ENCODE assay signal across 13 cellular contexts in genomic region chr11:63872833-63873201, GRCh38. TPM values are rescaled to one million over a fixed set of nuclear protein-coding genes. Genes with fewer than 3 reads are reported as not detected.
DNase-seq lines count a peak whose midpoint lies in the region; TF ChIP-seq lines count a peak whose summit lies in the region.
"Had no signal": no experiment of that assay in that cellular context is flagged by ENCODE, and none has a peak within 500 bp of the region (broad histone marks: within the 10 kb centered on the region; RNA-seq: fewer than 3 reads in every experiment).

No MANE protein-coding gene starts in this region.

- H3K36me3 Mint-ChIP-seq in T-helper 1 cell treated with Interleukin-12 subunit alpha and Interleukin-12 subunit beta and Interleukin-4 antibody, amounts not matched to agents 30 μg/mL and 1 μg/mL, for 36 hours (ENCODE audit: low read depth), result peaks cover 16% of the 10 kb centered on the region
- H3K36me3 Mint-ChIP-seq in nephron (ENCODE audit: low read depth) (peaks cover 5% of the 10 kb centered on the region), type B pancreatic cell (peaks cover 13% of the 10 kb centered on the region)
- peaks cover 20% of the 10 kb centered on the region for H3K36me3 Mint-ChIP-seq in activated CD4-positive, alpha-beta T cell treated with anti-CD3 and anti-CD28 coated beads, Interleukin-2, amount 10 ng/mL, durations not matched to agents 24 days and 14 days (ENCODE audit: low read depth)

- H3K27ac Mint-ChIP-seq in T-helper 1 cell treated with Interleukin-12 subunit alpha and Interleukin-12 subunit beta and Interleukin-4 antibody, amounts not matched to agents 30 μg/mL and 1 μg/mL, for 36 hours, result no peak overlapping the region
- H3K27ac Mint-ChIP-seq in nephron, result peak overlapping the region in 2 of 3 experiments; percentile 78 to 90
- H3K27ac Mint-ChIP-seq in type B pancreatic cell, result peak overlapping the region; percentile 92
- H3K27ac Mint-ChIP-seq in activated CD4-positive, alpha-beta T cell treated with anti-CD3 and anti-CD28 coated beads, Interleukin-2, amount 10 ng/mL, durations not matched to agents 24 days and 14 days, result no peak overlapping the region

- peaks cover 44% of the 10 kb centered on the region for H3K4me1 Mint-ChIP-seq in T-helper 1 cell treated with Interleukin-12 subunit alpha and Interleukin-12 subunit beta and Interleukin-4 antibody, amounts not matched to agents 30 μg/mL and 1 μg/mL, for 36 hours (ENCODE audit: low read depth)
- H3K4me1 Mint-ChIP-seq in nephron (peaks cover 53% of the 10 kb centered on the region), type B pancreatic cell (ENCODE audit: unreplicated experiment) (peaks cover 45% of the 10 kb centered on the region)
- peaks cover 48% of the 10 kb centered on the region for H3K4me1 Mint-ChIP-seq in activated CD4-positive, alpha-beta T cell treated with anti-CD3 and anti-CD28 coated beads, Interleukin-2, amount 10 ng/mL, durations not matched to agents 24 days and 14 days

- TF ChIP-seq CTCF in cardiac muscle cell (IDR thresholded peaks at IDR 0.05; ENCODE audit: low read depth, low read length), result no peak
- TF ChIP-seq CTCF in nephron (IDR thresholded peaks at IDR 0.05; ENCODE audit: unreplicated experiment in 3 of 3), result no peak
- TF ChIP-seq CTCF in type B pancreatic cell (conservative IDR thresholded peaks at IDR 0.05), result no peak

- H3K4me3 Mint-ChIP-seq in T-helper 1 cell treated with Interleukin-12 subunit alpha and Interleukin-12 subunit beta and Interleukin-4 antibody, amounts not matched to agents 30 μg/mL and 1 μg/mL, for 36 hours, result peak overlapping the region; percentile 37
- no peak overlapping the region for H3K4me3 Mint-ChIP-seq in nephron
- peak overlapping the region; percentile 69 for H3K4me3 Mint-ChIP-seq in type B pancreatic cell
- no peak overlapping the region for H3K4me3 Mint-ChIP-seq in activated CD4-positive, alpha-beta T cell treated with anti-CD3 and anti-CD28 coated beads, Interleukin-2, amount 10 ng/mL, durations not matched to agents 24 days and 14 days
- H3K4me3 Mint-ChIP-seq: activated CD8-positive, alpha-beta memory T cell treated with anti-CD3 and anti-CD28 coated beads, Interleukin-2, amount 10 ng/mL, durations not matched to agents 7 days and 5 days; stimulated activated naive CD8-positive, alpha-beta T cell treated with anti-CD3 and anti-CD28 coated beads, Interleukin-15, Interleukin-2, amounts not matched to agents 100 ng/mL and 50 ng/mL, for 24 hours had no signal

- no peak for DNase-seq in T-helper 1 cell
- no peak for DNase-seq in cardiac muscle cell (ENCODE audit: low read depth in 1 of 2, low spot score in 1 of 2)
- DNase-seq in type B pancreatic cell (ENCODE audit: extremely low spot score, unreplicated experiment), result no peak
- DNase-seq in activated CD4-positive, alpha-beta T cell treated with anti-CD3 and anti-CD28 coated beads, Interleukin-2, amount 10 ng/mL, durations not matched to agents 24 days and 14 days, result no peak
- DNase-seq in NCI-H524 treated with DMSO at 0.1 percent for 48 hours (lab: John Stamatoyannopoulos, UW), result no peak
- no peak for DNase-seq in C1 segment of cervical spinal cord (lab: John Stamatoyannopoulos, UW)
- DNase-seq: 8988T, DMS53 had no signal

- H3K4me3 ChIP-seq in cardiac muscle cell, result no peak overlapping the region

- peaks cover 49% of the 10 kb centered on the region for H3K4me1 ChIP-seq in cardiac muscle cell (ENCODE audit: low read depth)

- H3K27ac ChIP-seq in cardiac muscle cell, result peak overlapping the region; percentile 89
- H3K27ac ChIP-seq: KMS-11 had no signal

- H3K9me3 Mint-ChIP-seq in T-helper 1 cell treated with Interleukin-12 subunit alpha and Interleukin-12 subunit beta and Interleukin-4 antibody, amounts not matched to agents 30 μg/mL and 1 μg/mL, for 36 hours, result no peaks in the 10 kb centered on the region
- H3K9me3 Mint-ChIP-seq in nephron (no peaks in the 10 kb centered on the region), type B pancreatic cell (no peaks in the 10 kb centered on the region)
- H3K9me3 Mint-ChIP-seq in activated CD4-positive, alpha-beta T cell treated with anti-CD3 and anti-CD28 coated beads, Interleukin-2, amount 10 ng/mL, durations not matched to agents 24 days and 14 days, result no peaks in the 10 kb centered on the region
- H3K9me3 Mint-ChIP-seq: stimulated activated naive CD8-positive, alpha-beta T cell treated with anti-CD3 and anti-CD28 coated beads, Interleukin-15, Interleukin-2, amounts not matched to agents 100 ng/mL and 50 ng/mL, for 24 hours had no signal

- H3K36me3 ChIP-seq in cardiac muscle cell, result no peaks in the 10 kb centered on the region

- H3K27me3 ChIP-seq in cardiac muscle cell, result no peaks in the 10 kb centered on the region

- no peaks in the 10 kb centered on the region for H3K27me3 Mint-ChIP-seq in T-helper 1 cell treated with Interleukin-12 subunit alpha and Interleukin-12 subunit beta and Interleukin-4 antibody, amounts not matched to agents 30 μg/mL and 1 μg/mL, for 36 hours (ENCODE audit: low read depth)
- H3K27me3 Mint-ChIP-seq in nephron (ENCODE audit: low read depth) (no peaks in the 10 kb centered on the region), type B pancreatic cell (no peaks in the 10 kb centered on the region)
- no peaks in the 10 kb centered on the region for H3K27me3 Mint-ChIP-seq in activated CD4-positive, alpha-beta T cell treated with anti-CD3 and anti-CD28 coated beads, Interleukin-2, amount 10 ng/mL, durations not matched to agents 24 days and 14 days
- H3K27me3 Mint-ChIP-seq: activated CD8-positive, alpha-beta memory T cell treated with anti-CD3 and anti-CD28 coated beads, Interleukin-2, amount 10 ng/mL, durations not matched to agents 7 days and 5 days; stimulated activated naive CD8-positive, alpha-beta T cell treated with anti-CD3 and anti-CD28 coated beads, Interleukin-15, Interleukin-2, amounts not matched to agents 100 ng/mL and 50 ng/mL, for 24 hours had no signal

- intact Hi-C loops in activated CD4-positive, alpha-beta T cell treated with anti-CD3 and anti-CD28 coated beads, Interleukin-2, amount 10 ng/mL, durations not matched to agents 24 days and 14 days (cut with micrococcal nuclease), result loop anchor here (1.0 kb wide), 1 partner anchor 36 kb away; no protein-coding TSS in a partner anchor

- no peaks in the 10 kb centered on the region for H3K9me3 ChIP-seq in cardiac muscle cell (ENCODE audit: low read depth)

RNA-seq across cellular contexts. Expression of gene MARK2, which starts 33.9 kb away (rescaled TPM):
- total RNA-seq in cardiac muscle cell, result 31.0 and 31.4 TPM in 2 replicates
- polyA plus RNA-seq in cardiac muscle cell, result 37.2 and 38.1 TPM in 2 replicates
- total RNA-seq in type B pancreatic cell (ENCODE audit: low replicate concordance), result 52.8 and 73.5 TPM in 2 replicates
- total RNA-seq in activated CD4-positive, alpha-beta T cell treated with anti-CD3 and anti-CD28 coated beads, Interleukin-2, amount 10 ng/mL, durations not matched to agents 24 days and 14 days, result 34.2 and 41.0 TPM in 2 replicates

RNA-seq across cellular contexts. Expression of gene RCOR2, which starts 44.1 kb away (rescaled TPM):
- total RNA-seq in cardiac muscle cell (73.5 and 74.2 TPM in 2 replicates), type B pancreatic cell (ENCODE audit: low replicate concordance) (8.1 and 38.1 TPM in 2 replicates)
- 34.7 and 41.0 TPM in 2 replicates for polyA plus RNA-seq in cardiac muscle cell
- total RNA-seq in activated CD4-positive, alpha-beta T cell treated with anti-CD3 and anti-CD28 coated beads, Interleukin-2, amount 10 ng/mL, durations not matched to agents 24 days and 14 days, result 0.26 and 0.28 TPM in 2 replicates

RNA-seq across cellular contexts. Expression of gene SPINDOC, which starts 59.6 kb away (rescaled TPM):
- total RNA-seq in cardiac muscle cell, result 44.5 and 45.2 TPM in 2 replicates
- 8.2 and 9.0 TPM in 2 replicates for polyA plus RNA-seq in cardiac muscle cell
- total RNA-seq in type B pancreatic cell (ENCODE audit: low replicate concordance), result 33.7 and 61.6 TPM in 2 replicates
- total RNA-seq in activated CD4-positive, alpha-beta T cell treated with anti-CD3 and anti-CD28 coated beads, Interleukin-2, amount 10 ng/mL, durations not matched to agents 24 days and 14 days, result 60.2 and 65.8 TPM in 2 replicates

Comparison
In these comparisons a context has a peak if more than half of its experiments do, and no peak if none do; other contexts are left out.
1. H3K27ac Mint-ChIP-seq: peak in nephron (2 of 3) and type B pancreatic cell (single experiment); none in T-helper 1 cell treated with Interleukin-12 subunit alpha and Interleukin-12 subunit beta and Interleukin-4 antibody, amounts not matched to agents 30 μg/mL and 1 μg/mL, for 36 hours (single experiment) and activated CD4-positive, alpha-beta T cell treated with anti-CD3 and anti-CD28 coated beads, Interleukin-2, amount 10 ng/mL, durations not matched to agents 24 days and 14 days (single experiment).
2. H3K4me3 Mint-ChIP-seq: peak in T-helper 1 cell treated with Interleukin-12 subunit alpha and Interleukin-12 subunit beta and Interleukin-4 antibody, amounts not matched to agents 30 μg/mL and 1 μg/mL, for 36 hours (single experiment) and type B pancreatic cell (single experiment); none in nephron (0 of 3) and activated CD4-positive, alpha-beta T cell treated with anti-CD3 and anti-CD28 coated beads, Interleukin-2, amount 10 ng/mL, durations not matched to agents 24 days and 14 days (single experiment).